20 cellular contexts compared by ENCODE assay signal in the genomic region with DNA sequence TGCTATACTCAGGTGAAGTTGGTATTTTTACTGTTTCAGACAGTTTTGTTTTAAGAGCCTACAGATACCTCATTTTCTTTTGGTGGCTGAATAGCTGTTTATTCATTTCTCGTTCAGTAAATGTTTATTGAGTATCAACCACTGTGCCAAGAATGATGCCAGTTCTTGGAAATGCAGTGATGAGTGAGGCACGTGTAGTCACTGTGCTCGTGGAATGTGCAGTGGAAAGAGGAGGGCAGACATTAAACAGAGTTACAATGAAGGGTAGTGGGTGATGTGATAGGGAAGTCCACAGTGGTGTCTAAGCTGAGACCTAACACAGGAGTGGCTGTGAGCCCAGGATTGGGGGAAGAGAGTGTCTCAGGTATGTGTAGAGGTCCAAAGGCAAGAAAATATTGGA.
DNase-seq lines count a peak whose midpoint lies in the region; ATAC-seq and TF ChIP-seq lines count a peak whose summit lies in the region.
"Had no signal": no experiment of that assay in that cellular context is flagged by ENCODE, and none has a peak within 500 bp of the region (broad histone marks: within the 10 kb centered on the region; RNA-seq: fewer than 3 reads in every experiment).

No MANE protein-coding gene starts in this region.

- TF ChIP-seq CTCF in WTC11 (IDR thresholded peaks at IDR 0.05) (no peak), esophagus muscularis mucosa (IDR thresholded peaks at IDR 0.05) (no peak), sigmoid colon (IDR thresholded peaks at IDR 0.05) (no peak)

- no peaks in the 10 kb centered on the region for H4K20me1 ChIP-seq in GM23248 (ENCODE audit: insufficient read depth)
- H4K20me1 ChIP-seq: BLaER1 treated with 17β-estradiol and CSF1 and Interleukin-3, amounts not matched to agents 10 nM and 100 nM had no signal

- peaks cover 20% of the 10 kb centered on the region for H3K4me1 Mint-ChIP-seq in WTC11
- H3K4me1 Mint-ChIP-seq: B cell; CD8-positive, alpha-beta memory T cell; IgD-negative memory B cell had no signal

- H3K27me3 Mint-ChIP-seq in WTC11 (ENCODE audit: low read depth): no peaks in the 10 kb centered on the region
- H3K27me3 Mint-ChIP-seq: IgD-negative memory B cell had no signal

- H2AFZ ChIP-seq in GM23248 (no peak overlapping the region), trophoblast cell (ENCODE audit: insufficient read depth, low read length, poor library complexity) (no peak overlapping the region)

- peaks cover 12% of the 10 kb centered on the region for H3K9me3 Mint-ChIP-seq in WTC11
- H3K9me3 Mint-ChIP-seq: IgD-negative memory B cell had no signal

- H3K9me2 ChIP-seq in GM23248 (ENCODE audit: insufficient read depth): no peaks in the 10 kb centered on the region

- H3K4me2 ChIP-seq in GM23248 (ENCODE audit: unreplicated experiment) (no peak overlapping the region), trophoblast cell (ENCODE audit: low read length) (no peak overlapping the region)
- H3K4me2 ChIP-seq: BLaER1 treated with 17β-estradiol and CSF1 and Interleukin-3, amounts not matched to agents 10 nM and 100 nM had no signal

- DNase-seq in GM23248: peak; percentile 4
- no peak for DNase-seq in WTC11 (ENCODE audit: low spot score)
- DNase-seq in esophagus muscularis mucosa (ENCODE audit: extremely low spot score): no peak
- no peak for DNase-seq in sigmoid colon
- DNase-seq in NOMO-1 (lab: John Stamatoyannopoulos, UW; ENCODE audit: unreplicated experiment in 2 of 2): no peak
- no peak for DNase-seq in trophoblast cell
- DNase-seq: 8988T; CD8-positive, alpha-beta memory T cell; COR-L47; DMS 273 treated with DMSO at 0.1 percent for 48 hours; DMS53; DND-41; EL; HCEC 1CT had no signal

- H3K9me3 ChIP-seq in GM23248 (ENCODE audit: low read depth): no peaks in the 10 kb centered on the region
- no peaks in the 10 kb centered on the region for H3K9me3 ChIP-seq in esophagus muscularis mucosa
- H3K9me3 ChIP-seq in sigmoid colon: no peaks in the 10 kb centered on the region
- H3K9me3 ChIP-seq in trophoblast cell (ENCODE audit: insufficient read depth, low read depth, low read length): no peaks in the 10 kb centered on the region

- H3F3A ChIP-seq in GM23248 (ENCODE audit: insufficient read depth): no peaks in the 10 kb centered on the region

- H3K23ac ChIP-seq in trophoblast cell (ENCODE audit: low read length): no peak overlapping the region

- H3K4ac ChIP-seq in trophoblast cell (ENCODE audit: low read depth, low read length): no peak overlapping the region

- no peak overlapping the region for H2BK5ac ChIP-seq in trophoblast cell (ENCODE audit: low read depth, low read length, poor library complexity)

- TF ChIP-seq POLR2A in esophagus muscularis mucosa (IDR thresholded peaks at IDR 0.05; ENCODE audit: low read depth): no peak
- TF ChIP-seq POLR2A in sigmoid colon (IDR thresholded peaks at IDR 0.05): no peak

- H3K27ac Mint-ChIP-seq in WTC11: peak overlapping the region; percentile 80; the same call in 1 of the 2 replicates
- H3K27ac Mint-ChIP-seq: B cell, IgD-negative memory B cell had no signal

- TF ChIP-seq EP300 in esophagus muscularis mucosa (IDR thresholded peaks at IDR 0.05) (no peak), sigmoid colon (IDR thresholded peaks at IDR 0.05) (no peak)

- peaks cover 35% of the 10 kb centered on the region for H3K36me3 Mint-ChIP-seq in WTC11
- H3K36me3 Mint-ChIP-seq: CD8-positive, alpha-beta memory T cell; IgD-negative memory B cell had no signal

- H4K8ac ChIP-seq in trophoblast cell (ENCODE audit: low read depth, low read length): no peak overlapping the region

- H3K4me3 Mint-ChIP-seq in WTC11: no peak overlapping the region
- H3K4me3 Mint-ChIP-seq: B cell; CD8-positive, alpha-beta memory T cell; IgD-negative memory B cell had no signal

- CTCF ChIA-PET in WTC11 (lab: Charles Lee): no interaction called here

- no peaks in the 10 kb centered on the region for H3K79me1 ChIP-seq in trophoblast cell (ENCODE audit: low read length)

- H2BK12ac ChIP-seq in trophoblast cell (ENCODE audit: low read length): no peak overlapping the region

- H2BK120ac ChIP-seq in trophoblast cell (ENCODE audit: insufficient read depth, low read length, poor library complexity): no peak overlapping the region

- 50 to 64% methylated on average over 3 of the region's 3 CpGs for WGBS in GM23248 (ENCODE audit: low coverage in 1 of 2, low lambda C conversion rate in 2 of 2, missing lambda C conversion rate in 2 of 2), 2 experiments
- WGBS in esophagus muscularis mucosa: 28% methylated on average over 3 of the region's 3 CpGs
- WGBS in sigmoid colon, 2 donors: 79 to 87% methylated on average over 3 of the region's 3 CpGs
- no CpG with 5 or more reads among the region's 3 CpGs for WGBS in trophoblast cell (ENCODE audit: extremely low coverage, insufficient coverage, insufficient read length)

- no peaks in the 10 kb centered on the region for H3K36me3 ChIP-seq in GM23248 (ENCODE audit: low read depth)
- H3K36me3 ChIP-seq in esophagus muscularis mucosa: peaks cover 0 to 84% (median 38%) of the 10 kb centered on the region in 4 donors
- peaks cover 0 to 81% (median 24%) of the 10 kb centered on the region in 4 donors for H3K36me3 ChIP-seq in sigmoid colon
- H3K36me3 ChIP-seq in trophoblast cell (ENCODE audit: control insufficient read depth in 1 of 2, insufficient read depth in 2 of 2, low read length in 2 of 2): no peaks in the 10 kb centered on the region
- H3K36me3 ChIP-seq: BLaER1 treated with 17β-estradiol and CSF1 and Interleukin-3, amounts not matched to agents 10 nM and 100 nM had no signal

- POLR2A ChIA-PET in WTC11 (lab: Charles Lee): no interaction called here

- H4K91ac ChIP-seq in trophoblast cell (ENCODE audit: low read depth, low read length): no peak overlapping the region

- H4K12ac ChIP-seq in trophoblast cell (ENCODE audit: low read depth, low read length): no peak overlapping the region

- no peaks in the 10 kb centered on the region for H3K4me1 ChIP-seq in GM23248 (ENCODE audit: insufficient read depth)
- peaks cover 0 to 24% (median 17%) of the 10 kb centered on the region in 4 donors for H3K4me1 ChIP-seq in esophagus muscularis mucosa
- H3K4me1 ChIP-seq in sigmoid colon: peaks cover 0 to 43% (median 29%) of the 10 kb centered on the region in 4 donors
- H3K4me1 ChIP-seq in trophoblast cell (ENCODE audit: control insufficient read depth in 1 of 2, insufficient read depth in 2 of 2, low read length in 2 of 2): peaks cover 3 to 4% of the 10 kb centered on the region in 2 experiments

- H3K18ac ChIP-seq in trophoblast cell (ENCODE audit: low read length): no peak overlapping the region

- H3K79me2 ChIP-seq in GM23248 (ENCODE audit: insufficient read depth) (no peaks in the 10 kb centered on the region), trophoblast cell (ENCODE audit: control insufficient read depth, insufficient read depth, low read length, poor library complexity) (no peaks in the 10 kb centered on the region)

- no peak overlapping the region for H3K9ac ChIP-seq in GM23248
- H3K9ac ChIP-seq in trophoblast cell (ENCODE audit: low read length): no peak overlapping the region
- H3K9ac ChIP-seq: BLaER1 treated with 17β-estradiol and CSF1 and Interleukin-3, amounts not matched to agents 10 nM and 100 nM had no signal

- no peak overlapping the region for H3K14ac ChIP-seq in trophoblast cell (ENCODE audit: low read length)

- H3K4me3 ChIP-seq in GM23248 (no peak overlapping the region), esophagus muscularis mucosa (no peak overlapping the region), sigmoid colon (no peak overlapping the region), trophoblast cell (ENCODE audit: low read depth, low read length) (no peak overlapping the region)
- H3K4me3 ChIP-seq: BLaER1 treated with 17β-estradiol and CSF1 and Interleukin-3, amounts not matched to agents 10 nM and 100 nM; GM12878 had no signal

- in situ Hi-C loops in GM23248 (cut with MboI): no loop called here

- H3K27ac ChIP-seq in GM23248 (no peak overlapping the region), esophagus muscularis mucosa (replicated peaks in 1 of 4) (peak overlapping the region; percentile 8 to 60 (median 36)), sigmoid colon (peak overlapping the region in 3 of 4 donors; percentile 2 to 55 (median 52)), trophoblast cell (ENCODE audit: low read depth, low read length) (no peak overlapping the region)
- H3K27ac ChIP-seq: BLaER1 treated with 17β-estradiol and CSF1 and Interleukin-3, amounts not matched to agents 10 nM and 100 nM had no signal

- intact Hi-C loops in esophagus muscularis mucosa (cut with DNase I): no loop called here
- intact Hi-C loops in sigmoid colon (cut with DNase I): no loop called here

- H3K27me3 ChIP-seq in GM23248 (replicated peaks; ENCODE audit: insufficient read depth) (no peaks in the 10 kb centered on the region), esophagus muscularis mucosa (no peaks in the 10 kb centered on the region), sigmoid colon (no peaks in the 10 kb centered on the region), trophoblast cell (ENCODE audit: insufficient read depth, low read length) (no peaks in the 10 kb centered on the region)
- H3K27me3 ChIP-seq: BLaER1 treated with 17β-estradiol and CSF1 and Interleukin-3, amounts not matched to agents 10 nM and 100 nM had no signal

- no peak for ATAC-seq in WTC11
- ATAC-seq in HG02610 (IDR thresholded peaks at IDR 0.05; ENCODE audit: unreplicated experiment): no peak
- ATAC-seq in HG03442 (IDR thresholded peaks at IDR 0.05; ENCODE audit: unreplicated experiment): no peak
- ATAC-seq: GM12878 had no signal

- no peak overlapping the region for H2AK5ac ChIP-seq in trophoblast cell (ENCODE audit: low read length)

TF ChIP-seq in WTC11, 78 proteins besides CTCF, POLR2A, EP300 and RAD21 (continues in another document):
- no peak for TF ChIP-seq GABPB1 (CRISPR knock-in tag; IDR thresholded peaks at IDR 0.05)
- no peak for TF ChIP-seq ZNF121 (CRISPR knock-in tag; IDR thresholded peaks at IDR 0.05)
- no peak for TF ChIP-seq RELA (CRISPR knock-in tag; IDR thresholded peaks at IDR 0.05; ENCODE audit: borderline replicate concordance)
- TF ChIP-seq TEAD4 (CRISPR knock-in tag; IDR thresholded peaks at IDR 0.05): no peak
- no peak for TF ChIP-seq NR2C2 (CRISPR knock-in tag; IDR thresholded peaks at IDR 0.05)
- no peak for TF ChIP-seq TEAD1 (CRISPR knock-in tag; IDR thresholded peaks at IDR 0.05)
- TF ChIP-seq ESRRA (CRISPR knock-in tag; IDR thresholded peaks at IDR 0.05; ENCODE audit: borderline replicate concordance): no peak
- no peak for TF ChIP-seq FOXJ3 (CRISPR knock-in tag; IDR thresholded peaks at IDR 0.05; ENCODE audit: borderline replicate concordance)

Comparison
In these comparisons a context has a peak if more than half of its experiments do, and no peak if none do; other contexts are left out.
1. H3K27ac ChIP-seq: peak in esophagus muscularis mucosa (4 of 4) and sigmoid colon (3 of 4); none in GM23248 (single experiment) and trophoblast cell (single experiment).